ENCODE assay signal across 18 cellular contexts in the genomic region with DNA sequence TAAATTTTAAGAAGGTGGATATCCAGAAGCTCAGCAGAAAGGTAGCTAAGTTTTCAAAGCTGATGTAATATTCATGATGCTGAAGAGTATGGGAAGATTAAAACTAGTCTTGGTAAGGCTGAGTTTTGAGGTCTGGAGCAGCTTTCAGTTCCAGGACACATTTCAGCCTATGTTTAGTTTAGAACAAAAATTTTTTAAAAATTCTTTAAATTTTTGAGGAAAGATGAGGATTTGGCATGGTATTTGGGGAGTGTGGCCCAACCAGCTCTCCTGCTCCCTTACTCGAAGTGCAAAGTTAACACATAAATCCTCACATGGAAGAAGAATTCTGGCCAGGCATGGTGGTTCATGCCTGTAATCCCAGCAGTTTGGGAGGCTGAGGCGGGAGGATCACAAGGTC.
DNase-seq lines count a peak whose midpoint lies in the region; ATAC-seq, FAIRE-seq and TF ChIP-seq lines count a peak whose summit lies in the region.
"Had no signal": no experiment of that assay in that cellular context is flagged by ENCODE, and none has a peak within 500 bp of the region (broad histone marks: within the 10 kb centered on the region; RNA-seq: fewer than 3 reads in every experiment).

No MANE protein-coding gene starts in this region.

- DNase-seq in AG20443 (ENCODE audit: low spot score) (peak; percentile 18), HS-27A (ENCODE audit: low read depth) (peak; percentile 33), adipocyte (ENCODE audit: low read depth) (peak; percentile 18), iPS-NIHi7 (ENCODE audit: extremely low spot score) (no peak), pancreas (no peak), GM19238 (ENCODE audit: insufficient read length, low spot score) (no peak)
- no peak for DNase-seq in activated CD8-positive, alpha-beta memory T cell treated with anti-CD3 and anti-CD28 coated beads, Interleukin-2, amount 10 ng/mL, durations not matched to agents 7 days and 5 days
- DNase-seq: Caco-2; CD4-positive, alpha-beta T cell; GF-D8; HCEC 1CT had no signal

- no peak for TF ChIP-seq CTCF in pancreas (IDR thresholded peaks at IDR 0.05)

- no peak overlapping the region for H3K27ac Mint-ChIP-seq in activated CD8-positive, alpha-beta memory T cell treated with anti-CD3 and anti-CD28 coated beads, Interleukin-2, amount 10 ng/mL, durations not matched to agents 7 days and 5 days
- H3K27ac Mint-ChIP-seq: CD4-positive, alpha-beta T cell; GM23338 had no signal

- H3K9me3 ChIP-seq in adipocyte (ENCODE audit: control insufficient read depth, low read length) (peaks cover 5% of the 10 kb centered on the region), pancreas (no peaks in the 10 kb centered on the region)
- H3K9me3 ChIP-seq: Caco-2 had no signal

- no peaks in the 10 kb centered on the region for H3K36me3 Mint-ChIP-seq in activated CD8-positive, alpha-beta memory T cell treated with anti-CD3 and anti-CD28 coated beads, Interleukin-2, amount 10 ng/mL, durations not matched to agents 7 days and 5 days

- H3K27ac ChIP-seq in pancreas, result no peak overlapping the region
- H3K27ac ChIP-seq: C4-2B had no signal

- H3K4me3 Mint-ChIP-seq in activated CD8-positive, alpha-beta memory T cell treated with anti-CD3 and anti-CD28 coated beads, Interleukin-2, amount 10 ng/mL, durations not matched to agents 7 days and 5 days, result no peak overlapping the region
- H3K4me3 Mint-ChIP-seq: CD4-positive, alpha-beta T cell; GM23338 had no signal

- no peaks in the 10 kb centered on the region for H3K27me3 ChIP-seq in adipocyte (replicated peaks; ENCODE audit: control insufficient read depth, insufficient read depth, low read length)
- H3K27me3 ChIP-seq in pancreas, result no peaks in the 10 kb centered on the region

- no peak for ATAC-seq in pancreas
- ATAC-seq in activated CD8-positive, alpha-beta memory T cell treated with anti-CD3 and anti-CD28 coated beads, Interleukin-2, amount 10 ng/mL, durations not matched to agents 7 days and 5 days, result no peak
- ATAC-seq: GM12878, GM23338, K562 had no signal

- no peak overlapping the region for H3K9ac ChIP-seq in adipocyte (ENCODE audit: low read length)

- H3K36me3 ChIP-seq in adipocyte (ENCODE audit: control insufficient read depth, insufficient read depth, low read length, severe bottlenecking) (no peaks in the 10 kb centered on the region), pancreas (no peaks in the 10 kb centered on the region)

- CTCF ChIA-PET in activated CD8-positive, alpha-beta memory T cell treated with anti-CD3 and anti-CD28 coated beads, Interleukin-2, amount 10 ng/mL, durations not matched to agents 7 days and 5 days (lab: Charles Lee), result no interaction called here

- WGBS in pancreas, 2 donors, result 82 to 87% methylated on average over 2 of the region's 2 CpGs

- H3K9me3 Mint-ChIP-seq in activated CD8-positive, alpha-beta memory T cell treated with anti-CD3 and anti-CD28 coated beads, Interleukin-2, amount 10 ng/mL, durations not matched to agents 7 days and 5 days (ENCODE audit: low read depth), result peaks cover 1% of the 10 kb centered on the region

- H3K4me3 ChIP-seq in adipocyte (ENCODE audit: low read length), result no peak overlapping the region
- no peak overlapping the region for H3K4me3 ChIP-seq in pancreas
- H3K4me3 ChIP-seq: GM12878, GM23338, K562 had no signal

- H3K4me1 ChIP-seq in adipocyte (ENCODE audit: control insufficient read depth, insufficient read depth, low read length), result no peaks in the 10 kb centered on the region
- no peaks in the 10 kb centered on the region for H3K4me1 ChIP-seq in pancreas
- H3K4me1 ChIP-seq: Caco-2 had no signal

- intact Hi-C loops in pancreas (cut with DNase I), result no loop called here

- H3K4me1 Mint-ChIP-seq in activated CD8-positive, alpha-beta memory T cell treated with anti-CD3 and anti-CD28 coated beads, Interleukin-2, amount 10 ng/mL, durations not matched to agents 7 days and 5 days, result no peaks in the 10 kb centered on the region

- no peaks in the 10 kb centered on the region for H3K27me3 Mint-ChIP-seq in activated CD8-positive, alpha-beta memory T cell treated with anti-CD3 and anti-CD28 coated beads, Interleukin-2, amount 10 ng/mL, durations not matched to agents 7 days and 5 days
- H3K27me3 Mint-ChIP-seq: CD4-positive, alpha-beta T cell had no signal

- no peak for FAIRE-seq in pancreas (lab: Jason Lieb, UNC)
- FAIRE-seq: D721Med, GM12878, GM19239, H54, K562 had no signal

Comparison
In these comparisons a context has a peak if more than half of its experiments do, and no peak if none do; other contexts are left out.
1. DNase-seq: peak in AG20443 (single experiment), HS-27A (single experiment) and adipocyte (single experiment); none in iPS-NIHi7 (single experiment), pancreas (0 of 6), GM19238 (single experiment) and activated CD8-positive, alpha-beta memory T cell treated with anti-CD3 and anti-CD28 coated beads, Interleukin-2, amount 10 ng/mL, durations not matched to agents 7 days and 5 days (single experiment).